1 cellular context compared by ENCODE assay signal in genomic region chrX:9864011-9864410, GRCh38.
TF ChIP-seq lines count a peak whose summit lies in the region.

No MANE protein-coding gene starts in this region.

TF ChIP-seq in HepG2, 621 proteins besides CTCF, POLR2A, EP300 and RAD21 (continued from another document):
- no peak for TF ChIP-seq RERE (CRISPR knock-in tag; IDR thresholded peaks at IDR 0.05; ENCODE audit: low read depth)
- TF ChIP-seq ZNF781 (CRISPR knock-in tag; IDR thresholded peaks at IDR 0.05; ENCODE audit: borderline replicate concordance, not compliant biosample characterization): no peak
- no peak for TF ChIP-seq UBTF (CRISPR knock-in tag; IDR thresholded peaks at IDR 0.05)
- no peak for TF ChIP-seq PCBP1 (IDR thresholded peaks at IDR 0.05; ENCODE audit: borderline replicate concordance, low read depth, low read length)
- no peak for TF ChIP-seq GFI1 (CRISPR knock-in tag; IDR thresholded peaks at IDR 0.05; ENCODE audit: borderline replicate concordance)
- TF ChIP-seq ZNF24 (IDR thresholded peaks at IDR 0.05): no peak
